In genomic region chr4:141046255-141046654, GRCh38 we compare ENCODE assay signal across 9 cellular contexts.
DNase-seq lines count a peak whose midpoint lies in the region; ATAC-seq, FAIRE-seq and TF ChIP-seq lines count a peak whose summit lies in the region.
"Had no signal": no experiment of that assay in that cellular context is flagged by ENCODE, and none has a peak within 500 bp of the region (broad histone marks: within the 10 kb centered on the region; RNA-seq: fewer than 3 reads in every experiment).

No MANE protein-coding gene starts in this region.

- H4K20me1 ChIP-seq in SK-N-SH (ENCODE audit: insufficient read depth): no peaks in the 10 kb centered on the region

- peak overlapping the region; percentile 46; the same call in 1 of the 2 replicates for H3K9ac ChIP-seq in SK-N-SH

- H3K27me3 ChIP-seq in SK-N-SH (ENCODE audit: insufficient read depth) (no peaks in the 10 kb centered on the region), pancreas (no peaks in the 10 kb centered on the region)

- intact Hi-C loops in pancreas (cut with DNase I): no loop called here

- peaks cover 27% of the 10 kb centered on the region for H3F3A ChIP-seq in SK-N-SH (replicated peaks; ENCODE audit: insufficient read depth)

- H3K9me3 ChIP-seq in SK-N-SH (no peaks in the 10 kb centered on the region), pancreas (no peaks in the 10 kb centered on the region)

- ATAC-seq in pancreas (peak in 2 of 4 donors; percentile 45 to 60), GM19351 (IDR thresholded peaks at IDR 0.05; ENCODE audit: unreplicated experiment) (no peak), HG03571 (IDR thresholded peaks at IDR 0.05; ENCODE audit: unreplicated experiment) (no peak), HG03045 (IDR thresholded peaks at IDR 0.05; ENCODE audit: unreplicated experiment) (no peak)

- TF ChIP-seq EP300 in SK-N-SH (IDR thresholded peaks at IDR 0.05; ENCODE audit: borderline replicate concordance in 1 of 2, low read depth in 1 of 2, low read length in 1 of 2): peak in 1 of 2 experiments; percentile 76; a peak in 2 of 4 replicates

- no peak for TF ChIP-seq RAD21 in SK-N-SH (IDR thresholded peaks at IDR 0.05; ENCODE audit: low read length)

- 18% methylated on average over 3 of the region's 3 CpGs for WGBS in SK-N-SH (ENCODE audit: low lambda C conversion rate)
- 67 to 69% methylated on average over 3 of the region's 3 CpGs for WGBS in pancreas, 2 donors

- H3K4me3 ChIP-seq in SK-N-SH (ENCODE audit: low read depth in 2 of 2, low read length in 1 of 2) (no peak overlapping the region), pancreas (no peak overlapping the region)

- H3K79me2 ChIP-seq in SK-N-SH (ENCODE audit: insufficient read depth): peaks cover 87% of the 10 kb centered on the region

- POLR2A ChIA-PET in SK-N-SH (lab: Yijun Ruan, JAX): no interaction called here

- no peaks in the 10 kb centered on the region for H3K9me2 ChIP-seq in SK-N-SH

- no peak overlapping the region for H2AFZ ChIP-seq in SK-N-SH (ENCODE audit: low read depth)

- DNase-seq in GM04503 (ENCODE audit: low read depth): peak; percentile 98
- no peak for DNase-seq in SK-N-SH
- peak; percentile 70 for DNase-seq in foreskin melanocyte
- DNase-seq in pancreas: no peak
- no peak for DNase-seq in T-helper 2 cell
- DNase-seq: DND-41 had no signal

- CTCF ChIA-PET in SK-N-SH (lab: Yijun Ruan, JAX): interaction anchor here (1.7 kb wide), 1 partner anchor 87 kb away, joined by 8 read pairs; the partner anchor contains the start of gene RNF150

- H3K4me2 ChIP-seq in SK-N-SH: peak overlapping the region; percentile 39; the same call in 1 of the 2 replicates

- peak overlapping the region; percentile 66 to 83 for H3K27ac ChIP-seq in SK-N-SH (ENCODE audit: low read depth in 2 of 2, low read length in 1 of 2)
- no peak overlapping the region for H3K27ac ChIP-seq in pancreas

- FAIRE-seq in pancreas (lab: Jason Lieb, UNC): peak; percentile 82

- H3K4me1 ChIP-seq in SK-N-SH (ENCODE audit: control insufficient read depth in 1 of 2, insufficient read depth in 2 of 2, low read depth in 1 of 2, low read length in 1 of 2): peaks cover 15 to 17% of the 10 kb centered on the region in 2 experiments; a peak in 3 of 4 replicates
- H3K4me1 ChIP-seq in pancreas: no peaks in the 10 kb centered on the region

- TF ChIP-seq CTCF in SK-N-SH (IDR thresholded peaks at IDR 0.05) (no peak), pancreas (IDR thresholded peaks at IDR 0.05) (no peak)

- H3K36me3 ChIP-seq in SK-N-SH (replicated peaks in 1 of 2; ENCODE audit: control insufficient read depth in 1 of 2, insufficient read depth in 2 of 2, low read length in 1 of 2): peaks cover 4 to 11% of the 10 kb centered on the region in 2 experiments
- H3K36me3 ChIP-seq in pancreas: no peaks in the 10 kb centered on the region

TF ChIP-seq in SK-N-SH, 30 proteins besides CTCF, POLR2A, EP300 and RAD21 (continues in another document):
- TF ChIP-seq USF2 (IDR thresholded peaks at IDR 0.05; ENCODE audit: borderline replicate concordance, low read depth, low read length): no peak
- TF ChIP-seq SIN3A (IDR thresholded peaks at IDR 0.05; ENCODE audit: borderline replicate concordance, low read depth, low read length): peak; percentile 68; the same call in 1 of the 2 replicates
- TF ChIP-seq FOSL2 (IDR thresholded peaks at IDR 0.05; ENCODE audit: borderline replicate concordance, low read depth): peak; percentile 79
- no peak for TF ChIP-seq GATA2 (CRISPR knock-in tag; IDR thresholded peaks at IDR 0.05)
- peak; percentile 70 for TF ChIP-seq TCF12 (IDR thresholded peaks at IDR 0.05)
- TF ChIP-seq SMC3 (IDR thresholded peaks at IDR 0.05; ENCODE audit: low read depth, low read length): no peak
- no peak for TF ChIP-seq NRF1 (IDR thresholded peaks at IDR 0.05; ENCODE audit: low read depth, low read length)
- TF ChIP-seq TEAD4 (IDR thresholded peaks at IDR 0.05; ENCODE audit: borderline replicate concordance, insufficient read depth): peak; percentile 82
- TF ChIP-seq NFIC (IDR thresholded peaks at IDR 0.05; ENCODE audit: borderline replicate concordance): peak; percentile 83
- no peak for TF ChIP-seq TAF1 (IDR thresholded peaks at IDR 0.05; ENCODE audit: borderline replicate concordance, low read depth, low read length)
- peak; percentile 52 for TF ChIP-seq PBX3 (IDR thresholded peaks at IDR 0.05)
- peak; percentile 80 for TF ChIP-seq JUND (IDR thresholded peaks at IDR 0.05)
- no peak for TF ChIP-seq GABPA (IDR thresholded peaks at IDR 0.05; ENCODE audit: low read depth)
- TF ChIP-seq RCOR1 (IDR thresholded peaks at IDR 0.05; ENCODE audit: low read length): no peak
- no peak for TF ChIP-seq MXI1 (IDR thresholded peaks at IDR 0.05; ENCODE audit: low read depth, low read length)
- peak; percentile 59; the same call in 1 of the 2 replicates for TF ChIP-seq MEF2A (IDR thresholded peaks at IDR 0.05; ENCODE audit: borderline replicate concordance, low read depth)
- no peak for TF ChIP-seq CHD2 (IDR thresholded peaks at IDR 0.05; ENCODE audit: low read length, partially characterized antibody)
- 0 out of 2 replicates have a peak, but pooled peaks have one; percentile 20 for TF ChIP-seq REST (IDR thresholded peaks at IDR 0.05; ENCODE audit: low read depth, low read length)
- TF ChIP-seq, protein P1, sequence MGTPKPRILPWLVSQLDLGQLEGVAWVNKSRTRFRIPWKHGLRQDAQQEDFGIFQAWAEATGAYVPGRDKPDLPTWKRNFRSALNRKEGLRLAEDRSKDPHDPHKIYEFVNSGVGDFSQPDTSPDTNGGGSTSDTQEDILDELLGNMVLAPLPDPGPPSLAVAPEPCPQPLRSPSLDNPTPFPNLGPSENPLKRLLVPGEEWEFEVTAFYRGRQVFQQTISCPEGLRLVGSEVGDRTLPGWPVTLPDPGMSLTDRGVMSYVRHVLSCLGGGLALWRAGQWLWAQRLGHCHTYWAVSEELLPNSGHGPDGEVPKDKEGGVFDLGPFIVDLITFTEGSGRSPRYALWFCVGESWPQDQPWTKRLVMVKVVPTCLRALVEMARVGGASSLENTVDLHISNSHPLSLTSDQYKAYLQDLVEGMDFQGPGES (IDR thresholded peaks at IDR 0.05; ENCODE audit: low read depth, low read length): no peak
- peak; percentile 78; the same call in 1 of the 2 replicates for TF ChIP-seq RXRA (IDR thresholded peaks at IDR 0.05; ENCODE audit: borderline replicate concordance, low read depth)
- TF ChIP-seq, protein P2, sequence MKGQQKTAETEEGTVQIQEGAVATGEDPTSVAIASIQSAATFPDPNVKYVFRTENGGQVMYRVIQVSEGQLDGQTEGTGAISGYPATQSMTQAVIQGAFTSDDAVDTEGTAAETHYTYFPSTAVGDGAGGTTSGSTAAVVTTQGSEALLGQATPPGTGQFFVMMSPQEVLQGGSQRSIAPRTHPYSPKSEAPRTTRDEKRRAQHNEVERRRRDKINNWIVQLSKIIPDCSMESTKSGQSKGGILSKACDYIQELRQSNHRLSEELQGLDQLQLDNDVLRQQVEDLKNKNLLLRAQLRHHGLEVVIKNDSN (IDR thresholded peaks at IDR 0.05; ENCODE audit: borderline replicate concordance, low read depth): no peak
- TF ChIP-seq POLR2AphosphoS5 (IDR thresholded peaks at IDR 0.05; ENCODE audit: low read depth, low read length): peak; percentile 40; the same call in 1 of the 2 replicates
- TF ChIP-seq MAX (IDR thresholded peaks at IDR 0.05; ENCODE audit: low read depth): peak; percentile 87

Comparison
In these comparisons a context has a peak if more than half of its experiments do, and no peak if none do; other contexts are left out.
1. DNase-seq: peak in GM04503 (single experiment) and foreskin melanocyte (single experiment); none in SK-N-SH (single experiment), pancreas (0 of 6) and T-helper 2 cell (0 of 5).
2. H3K27ac ChIP-seq: peak in SK-N-SH (2 of 2); none in pancreas (0 of 4).